In the genomic region with DNA sequence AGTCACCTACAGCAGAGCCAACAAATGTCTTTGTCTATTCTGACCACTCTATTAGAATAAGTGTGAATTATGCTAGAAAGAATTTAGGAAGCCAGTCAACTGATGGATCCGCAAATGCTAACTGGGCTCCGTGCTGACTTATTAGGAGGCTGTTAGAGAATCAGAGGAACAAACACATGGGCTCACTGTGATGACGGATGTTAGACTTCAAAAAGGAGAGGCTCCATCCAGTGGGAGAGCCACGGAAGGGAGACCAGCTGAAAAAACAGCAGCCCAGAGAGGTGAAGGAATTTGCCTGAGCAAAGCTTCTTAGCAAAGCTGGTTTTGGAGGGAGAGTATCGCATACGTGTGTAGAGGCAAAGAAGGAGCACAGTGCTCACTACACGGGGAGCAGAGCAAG, we compare ENCODE assay signal across 2 cellular contexts.
TF ChIP-seq lines count a peak whose summit lies in the region.

No MANE protein-coding gene starts in this region.

TF ChIP-seq in A549, 52 proteins besides CTCF, POLR2A, EP300 and RAD21:
- no peak for TF ChIP-seq RCOR1 (IDR thresholded peaks at IDR 0.05; ENCODE audit: low read depth, low read length)
- TF ChIP-seq TP53 (CRISPR knock-in tag; IDR thresholded peaks at IDR 0.05): no peak
- no peak for TF ChIP-seq BHLHE40 (IDR thresholded peaks at IDR 0.05; ENCODE audit: low read depth, low read length)
- TF ChIP-seq ELK1 (IDR thresholded peaks at IDR 0.05; ENCODE audit: low read depth, low read length): no peak
- TF ChIP-seq TFCP2L1 (CRISPR knock-in tag; IDR thresholded peaks at IDR 0.05): no peak
- TF ChIP-seq CBX2 (IDR thresholded peaks at IDR 0.05; ENCODE audit: borderline replicate concordance, low read depth): no peak
- no peak for TF ChIP-seq EHF (CRISPR knock-in tag; IDR thresholded peaks at IDR 0.05)
- TF ChIP-seq PBX3 (IDR thresholded peaks at IDR 0.05): no peak
- no peak for TF ChIP-seq HOXA7 (CRISPR knock-in tag; IDR thresholded peaks at IDR 0.05)
- no peak for TF ChIP-seq CHD4 (IDR thresholded peaks at IDR 0.05; ENCODE audit: borderline replicate concordance)
- TF ChIP-seq SREBF2 (IDR thresholded peaks at IDR 0.05): no peak

TF ChIP-seq in HEK293, 187 proteins besides CTCF, POLR2A, EP300 and RAD21:
- TF ChIP-seq ZFHX2 (tag by site-specific recombination; conservative IDR thresholded peaks at IDR 0.05) (peak; percentile 38; the same call in 1 of the 2 replicates), ZNF76 (tag by site-specific recombination; IDR thresholded peaks at IDR 0.05; ENCODE audit: borderline replicate concordance, low read depth) (no peak), HOXA7 (CRISPR knock-in tag; IDR thresholded peaks at IDR 0.05; ENCODE audit: borderline replicate concordance) (no peak), EGR2 (tag by site-specific recombination; IDR thresholded peaks at IDR 0.05; ENCODE audit: low read depth) (no peak), ZNF398 (tag by site-specific recombination; IDR thresholded peaks at IDR 0.05) (no peak)
